In genomic region chr4:94665500-94666398, GRCh38 we compare ENCODE assay signal across 22 cellular contexts.
DNase-seq lines count a peak whose midpoint lies in the region; ATAC-seq and TF ChIP-seq lines count a peak whose summit lies in the region.
"Had no signal": no experiment of that assay in that cellular context is flagged by ENCODE, and none has a peak within 500 bp of the region (broad histone marks: within the 10 kb centered on the region; RNA-seq: fewer than 3 reads in every experiment).

No MANE protein-coding gene starts in this region.

- in situ Hi-C loops in Panc1 (cut with HindIII; ENCODE audit: low pct_unique_long_range_greater_than_20kb, low sequenced_read_pairs), result no loop called here

- TF ChIP-seq CTCF in A673 (conservative IDR thresholded peaks at IDR 0.05; ENCODE audit: low read depth, low read length), result no peak
- no peak for TF ChIP-seq CTCF in Panc1 (IDR thresholded peaks at IDR 0.05)
- TF ChIP-seq CTCF in nephron (IDR thresholded peaks at IDR 0.05; ENCODE audit: unreplicated experiment in 3 of 3), result no peak
- no peak for TF ChIP-seq CTCF in foreskin fibroblast (IDR thresholded peaks at IDR 0.05; ENCODE audit: low read depth, low read length)

- H3K27ac Mint-ChIP-seq in nephron (peak overlapping the region; percentile 3 to 72 (median 19)), T-helper 17 cell (no peak overlapping the region)
- H3K27ac Mint-ChIP-seq: activated naive CD4-positive, alpha-beta T cell treated with anti-CD3 and anti-CD28 coated beads, Interleukin-2, amount 50 U/mL, for 24 hours; activated T-helper 1 cell treated with anti-CD3 and anti-CD28 coated beads, Interleukin-12 subunit alpha, Interleukin-12 subunit beta, Interleukin-2, Interleukin-4 antibody, amounts not matched to agents 30 ng/mL and 10 ng/mL and 1 ng/mL, durations not matched to agents 14 hours and 24 hours and 36 hours had no signal

- TSS peak; percentile 22 for BruUV-seq in A673 (replicated peaks; lab: Mats Ljungman, UMichigan)
- TSS peak; percentile 55 for BruUV-seq in Panc1 (replicated peaks; lab: Mats Ljungman, UMichigan)

- H3K27me3 Mint-ChIP-seq in nephron (ENCODE audit: low read depth) (no peaks in the 10 kb centered on the region), T-helper 17 cell (no peaks in the 10 kb centered on the region)
- H3K27me3 Mint-ChIP-seq: activated naive CD4-positive, alpha-beta T cell treated with anti-CD3 and anti-CD28 coated beads, Interleukin-2, amount 50 U/mL, for 24 hours had no signal

- H3K4me1 ChIP-seq in A673 (ENCODE audit: insufficient read depth, low read length, poor library complexity, severe bottlenecking) (peaks cover 28% of the 10 kb centered on the region), Panc1 (ENCODE audit: control insufficient read depth, insufficient read depth, low read length) (no peaks in the 10 kb centered on the region)
- H3K4me1 ChIP-seq: stomach, transverse colon had no signal

- H3K9me3 ChIP-seq in A673 (ENCODE audit: low read depth, low read length, poor library complexity, severe bottlenecking), result no peaks in the 10 kb centered on the region
- H3K9me3 ChIP-seq in Panc1 (ENCODE audit: control insufficient read depth, insufficient read depth, low read depth, low read length), result no peaks in the 10 kb centered on the region
- no peaks in the 10 kb centered on the region for H3K9me3 ChIP-seq in T-helper 17 cell (ENCODE audit: control insufficient read depth, low read length, poor library complexity, severe bottlenecking)
- H3K9me3 ChIP-seq: HAP-1, pancreas, stomach, transverse colon had no signal

- DNase-seq in A673 (ENCODE audit: low spot score) (no peak), HEK293T (ENCODE audit: extremely low spot score) (no peak), Panc1 (ENCODE audit: low read depth, low spot score) (no peak), NCI-H774 (lab: John Stamatoyannopoulos, UW) (no peak), foreskin fibroblast (no peak), T-helper 17 cell (no peak)
- DNase-seq: activated CD4-positive, alpha-beta T cell treated with anti-CD3 and anti-CD28 coated beads for 48 hours; effector CD8-positive, alpha-beta T cell; NCI-H187 treated with DMSO at 0.1 percent for 48 hours; pancreas; stimulated activated CD4-positive, alpha-beta T cell treated with anti-CD3 and anti-CD28 coated beads, Interleukin-15, amount 100 ng/mL, for 24 hours; stomach; transverse colon had no signal

- H3K4me3 Mint-ChIP-seq in nephron, result no peak overlapping the region
- no peak overlapping the region for H3K4me3 Mint-ChIP-seq in T-helper 17 cell
- H3K4me3 Mint-ChIP-seq: activated naive CD4-positive, alpha-beta T cell treated with anti-CD3 and anti-CD28 coated beads, Interleukin-2, amount 50 U/mL, for 24 hours; activated T-helper 1 cell treated with anti-CD3 and anti-CD28 coated beads, Interleukin-12 subunit alpha, Interleukin-12 subunit beta, Interleukin-2, Interleukin-4 antibody, amounts not matched to agents 30 ng/mL and 10 ng/mL and 1 ng/mL, durations not matched to agents 14 hours and 24 hours and 36 hours had no signal

- CTCF ChIA-PET in A673 (lab: Charles Lee), result no interaction called here
- CTCF ChIA-PET in HEK293T (lab: Yijun Ruan, JAX), result no interaction called here
- CTCF ChIA-PET in Panc1 (lab: Charles Lee), result no interaction called here

- peaks cover 26% of the 10 kb centered on the region for H3K4me1 Mint-ChIP-seq in nephron
- peaks cover 2% of the 10 kb centered on the region for H3K4me1 Mint-ChIP-seq in T-helper 17 cell
- H3K4me1 Mint-ChIP-seq: activated naive CD4-positive, alpha-beta T cell treated with anti-CD3 and anti-CD28 coated beads, Interleukin-2, amount 50 U/mL, for 24 hours had no signal

- intact Hi-C loops in A673 (cut with micrococcal nuclease; ENCODE audit: unreplicated experiment), result no loop called here
- intact Hi-C loops in Panc1 (cut with micrococcal nuclease; ENCODE audit: unreplicated experiment), result no loop called here

- H3K36me3 Mint-ChIP-seq in nephron (ENCODE audit: low read depth) (peaks cover 31% of the 10 kb centered on the region), T-helper 17 cell (ENCODE audit: low read depth) (no peaks in the 10 kb centered on the region)

- H3K4me3 ChIP-seq in A673 (ENCODE audit: low read depth, low read length, poor library complexity, severe bottlenecking) (no peak overlapping the region), Panc1 (ENCODE audit: low read depth in 2 of 2, low read length in 2 of 2) (no peak overlapping the region), foreskin fibroblast (ENCODE audit: low read depth in 1 of 2, low read length in 2 of 2) (no peak overlapping the region)
- H3K4me3 ChIP-seq: HAP-1, pancreas, stomach, transverse colon had no signal

- H3K36me3 ChIP-seq in A673 (ENCODE audit: insufficient read depth, low read length, poor library complexity, severe bottlenecking) (peaks cover 11% of the 10 kb centered on the region), Panc1 (ENCODE audit: control insufficient read depth, insufficient read depth, low read length) (no peaks in the 10 kb centered on the region)
- H3K36me3 ChIP-seq: HAP-1 had no signal

- no peaks in the 10 kb centered on the region for H3K9me3 Mint-ChIP-seq in nephron
- H3K9me3 Mint-ChIP-seq: activated naive CD4-positive, alpha-beta T cell treated with anti-CD3 and anti-CD28 coated beads, Interleukin-2, amount 50 U/mL, for 24 hours; activated T-helper 1 cell treated with anti-CD3 and anti-CD28 coated beads, Interleukin-12 subunit alpha, Interleukin-12 subunit beta, Interleukin-2, Interleukin-4 antibody, amounts not matched to agents 30 ng/mL and 10 ng/mL and 1 ng/mL, durations not matched to agents 14 hours and 24 hours and 36 hours had no signal

- H3K27ac ChIP-seq in A673 (ENCODE audit: low read depth, low read length, poor library complexity, severe bottlenecking), result no peak overlapping the region
- no peak overlapping the region for H3K27ac ChIP-seq in Panc1 (ENCODE audit: low read length)
- H3K27ac ChIP-seq: C4-2B, KMS-11, stomach, transverse colon had no signal

- H3K27me3 ChIP-seq in A673 (replicated peaks; ENCODE audit: insufficient read depth, low read depth, low read length, poor library complexity) (no peaks in the 10 kb centered on the region), Panc1 (ENCODE audit: control insufficient read depth, insufficient read depth, low read length) (no peaks in the 10 kb centered on the region)
- H3K27me3 ChIP-seq: pancreas, stomach, transverse colon had no signal

- POLR2A ChIA-PET in A673 (lab: Charles Lee; ENCODE audit: low non-redundant PET) (no interaction called here), HEK293T (lab: Yijun Ruan, JAX) (no interaction called here), Panc1 (lab: Charles Lee) (interaction anchor here (0.7 kb wide), 1 partner anchor 15 kb away, joined by 4 read pairs; no protein-coding TSS in a partner anchor)

- no peak for ATAC-seq in Panc1
- no peak for ATAC-seq in T-helper 17 cell
- no peak for ATAC-seq in GM18498 (IDR thresholded peaks at IDR 0.05; ENCODE audit: unreplicated experiment)
- ATAC-seq: esophagus mucosa, sciatic nerve had no signal

TF ChIP-seq in HEK293T, 16 proteins besides CTCF, POLR2A, EP300 and RAD21:
- TF ChIP-seq ZNF384 (IDR thresholded peaks at IDR 0.05) (0 out of 2 replicates have a peak, but pooled peaks have one; percentile 33), SP1 (IDR thresholded peaks at IDR 0.05) (no peak), PKNOX1 (IDR thresholded peaks at IDR 0.05) (peak; percentile 72)
